In the genomic region with DNA sequence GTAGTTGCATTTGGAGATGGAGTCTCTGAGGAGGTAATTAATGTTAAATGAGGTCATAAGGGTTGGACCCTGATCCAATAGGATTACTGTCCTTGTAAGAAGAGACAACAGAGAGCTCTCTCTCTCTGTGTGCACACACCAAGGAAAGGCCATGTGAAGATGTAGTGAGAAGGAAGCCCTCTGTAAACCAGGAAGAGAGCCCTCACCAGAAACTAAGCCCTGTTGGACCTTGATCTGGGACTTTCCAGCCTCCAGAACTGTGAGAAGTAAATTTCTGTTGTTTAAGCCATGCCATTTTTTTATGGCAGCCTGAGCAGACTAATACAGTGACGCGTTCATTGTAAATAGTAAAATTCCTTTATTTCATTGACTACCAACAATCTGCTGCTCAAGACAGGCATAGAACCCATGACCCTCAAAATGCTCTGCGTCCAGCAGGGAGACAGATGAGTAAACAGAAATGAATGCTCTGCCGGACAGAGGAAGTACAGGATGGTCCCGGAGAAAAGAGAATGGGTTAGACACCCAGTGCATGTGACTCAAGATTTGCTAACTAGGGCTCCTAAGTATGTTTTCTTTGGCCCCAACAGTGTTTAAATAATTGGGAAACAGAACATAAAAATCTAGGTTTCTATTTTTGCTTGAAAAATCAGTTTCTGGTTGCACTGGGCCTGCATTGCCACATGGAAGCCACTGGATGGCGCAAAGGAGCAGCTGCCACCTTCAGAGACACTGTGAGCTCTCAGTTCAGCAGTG, we compare ENCODE assay signal across 8 cellular contexts. TPM values are rescaled to one million over a fixed set of nuclear protein-coding genes. Genes with fewer than 3 reads are reported as not detected.
A peak's percentile ranks its signal among the peaks of the same experiment; 100 is the strongest.
DNase-seq lines count a peak whose midpoint lies in the region; ATAC-seq lines count a peak whose summit lies in the region.

No MANE protein-coding gene starts in this region.

- no peaks in the 10 kb centered on the region for H3K36me3 Mint-ChIP-seq in activated T-cell treated with anti-CD3 and anti-CD28 coated beads, Interleukin-2, amount 50 U/mL, for 4 hours (ENCODE audit: insufficient read depth)
- no peaks in the 10 kb centered on the region for H3K36me3 Mint-ChIP-seq in stimulated activated memory B cell treated with anti-CD40 and anti-IgM and Interleukin-4, amounts not matched to agents 10 μg/mL and 1 μg/mL and 100 μg/mL, for 72 hours

- no peaks in the 10 kb centered on the region for H3K36me3 ChIP-seq in NT2/D1 (ENCODE audit: insufficient read depth, insufficient read length, low read length)

- no peaks in the 10 kb centered on the region for H3K9me3 Mint-ChIP-seq in activated T-cell treated with anti-CD3 and anti-CD28 coated beads, Interleukin-2, amount 50 U/mL, for 4 hours
- no peaks in the 10 kb centered on the region for H3K9me3 Mint-ChIP-seq in stimulated activated memory B cell treated with anti-CD40 and anti-IgM and Interleukin-4, amounts not matched to agents 10 μg/mL and 1 μg/mL and 100 μg/mL, for 72 hours

- no peaks in the 10 kb centered on the region for H3K9me3 ChIP-seq in NT2/D1 (ENCODE audit: insufficient read depth, low read length)

- no peak overlapping the region for H3K4me3 ChIP-seq in NT2/D1 (ENCODE audit: insufficient read length, low read depth)

- no peak overlapping the region for H3K4me3 Mint-ChIP-seq in activated T-cell treated with anti-CD3 and anti-CD28 coated beads, Interleukin-2, amount 50 U/mL, for 4 hours
- H3K4me3 Mint-ChIP-seq in stimulated activated memory B cell treated with anti-CD40 and anti-IgM and Interleukin-4, amounts not matched to agents 10 μg/mL and 1 μg/mL and 100 μg/mL, for 72 hours = no peak overlapping the region

- no peak overlapping the region for H3K27ac Mint-ChIP-seq in stimulated activated memory B cell treated with anti-CD40 and anti-IgM and Interleukin-4, amounts not matched to agents 10 μg/mL and 1 μg/mL and 100 μg/mL, for 72 hours

- no peaks in the 10 kb centered on the region for H3K27me3 ChIP-seq in NT2/D1 (ENCODE audit: insufficient read depth, insufficient read length)

- H3K9ac ChIP-seq in NT2/D1 (ENCODE audit: insufficient read length, low read depth) = no peak overlapping the region

- peak; percentile 3 for DNase-seq in activated T-cell treated with anti-CD3 and anti-CD28 coated beads for 48 hours (ENCODE audit: low read depth)
- DNase-seq in activated T-cell treated with anti-CD3 and anti-CD28 coated beads, Interleukin-2, amount 50 U/mL, for 4 hours = no peak
- peak; percentile 11 for DNase-seq in NT2/D1 (ENCODE audit: low read depth, low spot score)
- DNase-seq in epidermal melanocyte (ENCODE audit: insufficient read length, low spot score) = peak; percentile 20
- peak; percentile 43 for DNase-seq in midbrain (lab: John Stamatoyannopoulos, UW)
- no peak for DNase-seq in UCSD-AML1 (lab: John Stamatoyannopoulos, UW; ENCODE audit: unreplicated experiment)

- H3K27me3 Mint-ChIP-seq in activated T-cell treated with anti-CD3 and anti-CD28 coated beads, Interleukin-2, amount 50 U/mL, for 4 hours (ENCODE audit: low read depth) = peaks cover 4% of the 10 kb centered on the region
- H3K27me3 Mint-ChIP-seq in stimulated activated memory B cell treated with anti-CD40 and anti-IgM and Interleukin-4, amounts not matched to agents 10 μg/mL and 1 μg/mL and 100 μg/mL, for 72 hours = peaks cover 5% of the 10 kb centered on the region

- H3K4me1 Mint-ChIP-seq in activated T-cell treated with anti-CD3 and anti-CD28 coated beads, Interleukin-2, amount 50 U/mL, for 4 hours (ENCODE audit: low read depth) = no peaks in the 10 kb centered on the region
- H3K4me1 Mint-ChIP-seq in stimulated activated memory B cell treated with anti-CD40 and anti-IgM and Interleukin-4, amounts not matched to agents 10 μg/mL and 1 μg/mL and 100 μg/mL, for 72 hours = peaks cover 6% of the 10 kb centered on the region

- no peak for ATAC-seq in activated T-cell treated with anti-CD3 and anti-CD28 coated beads, Interleukin-2, amount 50 U/mL, for 4 hours
- no peak for ATAC-seq in GM19452 (IDR thresholded peaks at IDR 0.05; ENCODE audit: unreplicated experiment)
- ATAC-seq in stimulated activated memory B cell treated with anti-CD40 and anti-IgM and Interleukin-4, amounts not matched to agents 10 μg/mL and 1 μg/mL and 100 μg/mL, for 72 hours = no peak

- H3K4me1 ChIP-seq in NT2/D1 (ENCODE audit: insufficient read depth, insufficient read length) = no peaks in the 10 kb centered on the region

RNA-seq across cellular contexts. Expression of a gene that starts 37.9 kb away (rescaled TPM):
- total RNA-seq in activated T-cell treated with anti-CD3 and anti-CD28 coated beads, Interleukin-2, amount 50 U/mL, for 4 hours = under 1 TPM in 2 of 3 donors, not detected in 1; 0.15 to 0.22 TPM

Comparison
In these comparisons a context has a peak if more than half of its experiments do, and no peak if none do; other contexts are left out.
1. DNase-seq: peak in activated T-cell treated with anti-CD3 and anti-CD28 coated beads for 48 hours (single experiment), NT2/D1 (single experiment), epidermal melanocyte (single experiment) and midbrain (single experiment); none in activated T-cell treated with anti-CD3 and anti-CD28 coated beads, Interleukin-2, amount 50 U/mL, for 4 hours (single experiment) and UCSD-AML1 (single experiment).